Comparison of ENCODE assay signal across 23 cellular contexts in the genomic region with DNA sequence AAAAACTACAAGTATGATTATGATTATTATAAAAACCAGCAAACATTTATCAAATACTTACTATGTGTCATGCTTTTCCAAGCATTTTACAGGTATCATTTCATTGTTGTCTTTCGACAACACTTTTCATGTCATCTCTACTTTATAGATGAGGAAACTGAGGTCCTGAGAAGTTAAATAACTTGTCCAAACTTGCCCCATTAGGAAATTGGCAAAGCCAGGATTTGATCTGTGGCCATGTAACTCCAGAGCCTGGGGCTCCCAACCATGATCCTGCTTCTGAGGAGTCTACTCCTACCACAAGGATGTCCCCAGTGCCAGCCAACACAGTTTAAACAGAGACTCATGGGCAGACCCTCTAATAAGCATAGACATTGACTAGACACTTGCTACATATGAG. TPM values are rescaled to one million over a fixed set of nuclear protein-coding genes. Genes with fewer than 3 reads are reported as not detected.
"Had no signal": no experiment of that assay in that cellular context is flagged by ENCODE, and none has a peak within 500 bp of the region (broad histone marks: within the 10 kb centered on the region; RNA-seq: fewer than 3 reads in every experiment).

No MANE protein-coding gene starts in this region.

- DNase-seq: activated CD4-positive, alpha-beta T cell treated with anti-CD3 and anti-CD28 coated beads, Interleukin-2, amount 10 ng/mL, durations not matched to agents 24 days and 14 days; activated CD4-positive, CD25-positive, alpha-beta regulatory T cell; activated CD8-positive, alpha-beta memory T cell treated with anti-CD3 and anti-CD28 coated beads, Interleukin-2, amount 50 U/mL, for 48 hours; activated gamma-delta T cell treated with Interleukin-2 at 50 U/mL for 16 hours; activated T-cell treated with anti-CD3 and anti-CD28 coated beads, Interleukin-2, amount 50 U/mL, for 72 hours; aorta; islet precursor cell; naive thymus-derived CD8-positive, alpha-beta T cell; stimulated activated CD4-positive, alpha-beta T cell treated with anti-CD3 and anti-CD28 coated beads, Interleukin-4, amount 100 ng/mL, for 24 hours; stimulated activated naive CD4-positive, alpha-beta T cell; substantia nigra; T-helper 2 cell; trophoblast cell had no signal

- H3K27ac ChIP-seq: esophagus muscularis mucosa, hepatocyte, neutrophil, right atrium auricular region had no signal

- H3K4me1 ChIP-seq: esophagus muscularis mucosa had no signal

- H3K9me3 ChIP-seq: esophagus muscularis mucosa, neutrophil, right atrium auricular region had no signal

- H3K4me3 ChIP-seq: esophagus muscularis mucosa, hepatocyte, right atrium auricular region, skin epidermis had no signal

- H3K27me3 ChIP-seq: hepatocyte, neutrophil, right atrium auricular region had no signal

- ATAC-seq: activated T-cell treated with anti-CD3 and anti-CD28 coated beads, Interleukin-2, amount 50 U/mL, for 72 hours; left lobe of liver; naive thymus-derived CD8-positive, alpha-beta T cell had no signal

- H3K36me3 ChIP-seq: esophagus muscularis mucosa, neutrophil, right atrium auricular region had no signal

RNA-seq across cellular contexts. Expression of a gene that starts 15.2 kb away (rescaled TPM):
- total RNA-seq: activated CD4-positive, alpha-beta T cell treated with anti-CD3 and anti-CD28 coated beads, Interleukin-2, amount 10 ng/mL, durations not matched to agents 24 days and 14 days; activated T-cell treated with anti-CD3 and anti-CD28 coated beads, Interleukin-2, amount 50 U/mL, for 72 hours; chondrocyte; fibroblast of villous mesenchyme; glomerular endothelial cell; lung microvascular endothelial cell; naive thymus-derived CD8-positive, alpha-beta T cell had no signal
- polyA plus RNA-seq: naive thymus-derived CD8-positive, alpha-beta T cell had no signal
